9 cellular contexts compared by ENCODE assay signal in genomic region chr3:57910988-57911387, GRCh38.
DNase-seq lines count a peak whose midpoint lies in the region; ATAC-seq and TF ChIP-seq lines count a peak whose summit lies in the region.
"Had no signal": no experiment of that assay in that cellular context is flagged by ENCODE, and none has a peak within 500 bp of the region (broad histone marks: within the 10 kb centered on the region; RNA-seq: fewer than 3 reads in every experiment).

No MANE protein-coding gene starts in this region.

- H3K27ac ChIP-seq in heart left ventricle (peak overlapping the region in 1 of 12 donors; percentile 65), heart right ventricle (no peak overlapping the region), Panc1 (ENCODE audit: low read length) (no peak overlapping the region), fibroblast of lung (ENCODE audit: insufficient read depth, low read length) (no peak overlapping the region)

- H3K4me3 Mint-ChIP-seq in type B pancreatic cell: no peak overlapping the region
- H3K4me3 Mint-ChIP-seq: activated naive CD8-positive, alpha-beta T cell treated with anti-CD3 and anti-CD28 coated beads, Interleukin-2, amount 10 ng/mL, durations not matched to agents 7 days and 5 days had no signal

- H3K4me3 ChIP-seq in heart left ventricle (no peak overlapping the region), heart right ventricle (no peak overlapping the region), Panc1 (ENCODE audit: low read depth in 2 of 2, low read length in 2 of 2) (no peak overlapping the region), fibroblast of lung (replicated peaks in 1 of 4; ENCODE audit: control extremely low read depth in 1 of 4, insufficient read depth in 1 of 4, low read depth in 3 of 4, low read length in 4 of 4) (no peak overlapping the region)

- H3K27me3 ChIP-seq in heart left ventricle (no peaks in the 10 kb centered on the region), heart right ventricle (no peaks in the 10 kb centered on the region), Panc1 (ENCODE audit: control insufficient read depth, insufficient read depth, low read length) (no peaks in the 10 kb centered on the region), fibroblast of lung (ENCODE audit: control insufficient read depth, insufficient read depth, low read length) (no peaks in the 10 kb centered on the region)

- intact Hi-C loops in heart left ventricle (cut with DNase I): loop anchor here in 1 of 10 donors (10.0 kb wide), 1 partner anchor 266 kb away; no protein-coding TSS in a partner anchor
- intact Hi-C loops in heart right ventricle (cut with DNase I): no loop called here
- intact Hi-C loops in Panc1 (cut with micrococcal nuclease; ENCODE audit: unreplicated experiment): no loop called here

- H3K9ac ChIP-seq in fibroblast of lung (ENCODE audit: insufficient read depth, low read length): no peak overlapping the region

- no peaks in the 10 kb centered on the region for H3K9me3 Mint-ChIP-seq in type B pancreatic cell
- H3K9me3 Mint-ChIP-seq: activated naive CD8-positive, alpha-beta T cell treated with anti-CD3 and anti-CD28 coated beads, Interleukin-2, amount 10 ng/mL, durations not matched to agents 7 days and 5 days had no signal

- H3K36me3 ChIP-seq in heart left ventricle (peaks cover 0 to 97% (median 83%) of the 10 kb centered on the region in 9 donors), heart right ventricle (peaks cover 0 to 94% (median 56%) of the 10 kb centered on the region in 9 donors), Panc1 (ENCODE audit: control insufficient read depth, insufficient read depth, low read length) (peaks cover 12% of the 10 kb centered on the region; the same call in 1 of the 2 replicates), fibroblast of lung (ENCODE audit: control insufficient read depth, insufficient read depth, low read length) (no peaks in the 10 kb centered on the region)

- H2AFZ ChIP-seq in fibroblast of lung (ENCODE audit: low read length): no peak overlapping the region

- DNase-seq in heart left ventricle (no peak), heart right ventricle (no peak), Panc1 (ENCODE audit: low read depth, low spot score) (no peak), fibroblast of lung (ENCODE audit: low read depth in 2 of 2) (peak; percentile 17 to 40), type B pancreatic cell (ENCODE audit: extremely low spot score, unreplicated experiment) (no peak), superior temporal gyrus (ENCODE audit: extremely low spot score) (no peak), NCI-H1092 treated with DMSO at 0.1 percent for 48 hours (lab: John Stamatoyannopoulos, UW) (no peak)
- DNase-seq: activated naive CD8-positive, alpha-beta T cell treated with anti-CD3 and anti-CD28 coated beads, Interleukin-2, amount 10 ng/mL, durations not matched to agents 7 days and 5 days had no signal

- H3K27me3 Mint-ChIP-seq in type B pancreatic cell: no peaks in the 10 kb centered on the region
- H3K27me3 Mint-ChIP-seq: activated naive CD8-positive, alpha-beta T cell treated with anti-CD3 and anti-CD28 coated beads, Interleukin-2, amount 10 ng/mL, durations not matched to agents 7 days and 5 days had no signal

- H3K4me1 ChIP-seq in heart left ventricle (peaks cover 0 to 4% (median 0%) of the 10 kb centered on the region in 12 donors), heart right ventricle (no peaks in the 10 kb centered on the region), Panc1 (ENCODE audit: control insufficient read depth, insufficient read depth, low read length) (no peaks in the 10 kb centered on the region), fibroblast of lung (ENCODE audit: control insufficient read depth, extremely low read depth, insufficient read depth, low read length) (peaks cover 7% of the 10 kb centered on the region)

- no peaks in the 10 kb centered on the region for H3K9me3 ChIP-seq in heart left ventricle
- H3K9me3 ChIP-seq in heart right ventricle: no peaks in the 10 kb centered on the region
- H3K9me3 ChIP-seq in Panc1 (ENCODE audit: control insufficient read depth, insufficient read depth, low read depth, low read length): no peaks in the 10 kb centered on the region
- H3K9me3 ChIP-seq in fibroblast of lung (ENCODE audit: control insufficient read depth, insufficient read depth, low read depth, low read length): no peaks in the 10 kb centered on the region

- WGBS in heart left ventricle, 4 donors: 46 to 65% (median 56%) methylated on average over 2 of the region's 2 CpGs
- WGBS in heart right ventricle, 2 donors: 60 to 65% methylated on average over 2 of the region's 2 CpGs

- TF ChIP-seq POLR2A in heart left ventricle (IDR thresholded peaks at IDR 0.05): no peak

- no peaks in the 10 kb centered on the region for H4K20me1 ChIP-seq in fibroblast of lung (ENCODE audit: control insufficient read depth, extremely low read depth, insufficient read depth, low read length)

- POLR2A ChIA-PET in Panc1 (lab: Charles Lee): no interaction called here

- peak in 7 of 12 donors; percentile 6 to 45 (median 31) for TF ChIP-seq CTCF in heart left ventricle (IDR thresholded peaks at IDR 0.05)
- peak in 4 of 9 donors; percentile 37 to 51 (median 42) for TF ChIP-seq CTCF in heart right ventricle (IDR thresholded peaks at IDR 0.05)
- TF ChIP-seq CTCF in Panc1 (IDR thresholded peaks at IDR 0.05): peak; percentile 59; the same call in 1 of the 2 replicates
- TF ChIP-seq CTCF in fibroblast of lung (conservative IDR thresholded peaks at IDR 0.05 in 1 of 2, IDR thresholded peaks at IDR 0.05 in 1 of 2; ENCODE audit: low read depth in 1 of 2, low read length in 2 of 2): peak; percentile 20 to 52
- TF ChIP-seq CTCF in type B pancreatic cell (conservative IDR thresholded peaks at IDR 0.05): peak; percentile 61

- H3K4me1 Mint-ChIP-seq in type B pancreatic cell (ENCODE audit: unreplicated experiment): no peaks in the 10 kb centered on the region

- H3K79me2 ChIP-seq in fibroblast of lung (ENCODE audit: control insufficient read depth, insufficient read depth, low read length): no peaks in the 10 kb centered on the region

- peaks cover 18% of the 10 kb centered on the region for H3K36me3 Mint-ChIP-seq in type B pancreatic cell

- ATAC-seq in heart left ventricle: peak in 2 of 4 donors; percentile 23 to 43
- ATAC-seq in heart right ventricle: no peak
- no peak for ATAC-seq in Panc1
- ATAC-seq in GM21737 (IDR thresholded peaks at IDR 0.05; ENCODE audit: unreplicated experiment): no peak

- in situ Hi-C loops in Panc1 (cut with HindIII; ENCODE audit: low pct_unique_long_range_greater_than_20kb, low sequenced_read_pairs): no loop called here

- CTCF ChIA-PET in Panc1 (lab: Charles Lee): interaction anchor here (0.6 kb wide), 1 partner anchor 141 kb away, joined by 4 read pairs; no protein-coding TSS in a partner anchor

- no peak overlapping the region for H3K27ac Mint-ChIP-seq in type B pancreatic cell
- H3K27ac Mint-ChIP-seq: activated naive CD8-positive, alpha-beta T cell treated with anti-CD3 and anti-CD28 coated beads, Interleukin-2, amount 10 ng/mL, durations not matched to agents 7 days and 5 days had no signal

- TSS peak; percentile 35 for BruUV-seq in Panc1 (replicated peaks; lab: Mats Ljungman, UMichigan)

- H3K4me2 ChIP-seq in fibroblast of lung (ENCODE audit: extremely low read depth, insufficient read depth, low read length): no peak overlapping the region

Comparison
In these comparisons a context has a peak if more than half of its experiments do, and no peak if none do; other contexts are left out.
1. DNase-seq: peak in fibroblast of lung (2 of 2); none in heart left ventricle (0 of 5), heart right ventricle (0 of 2), Panc1 (single experiment), type B pancreatic cell (single experiment), superior temporal gyrus (single experiment) and NCI-H1092 treated with DMSO at 0.1 percent for 48 hours (single experiment).